Comparison of ENCODE assay signal across 8 cellular contexts in genomic region chr9:124291801-124292396, GRCh38. TPM values are rescaled to one million over a fixed set of nuclear protein-coding genes. Genes with fewer than 3 reads are reported as not detected.
DNase-seq lines count a peak whose midpoint lies in the region; ATAC-seq and TF ChIP-seq lines count a peak whose summit lies in the region.

No MANE protein-coding gene starts in this region.

- peak; percentile 35 for ATAC-seq in HG03280 (IDR thresholded peaks at IDR 0.05; ENCODE audit: unreplicated experiment)
- ATAC-seq in lower lobe of right lung: peak; percentile 17 to 27

- peak; percentile 83 for DNase-seq in activated CD8-positive, alpha-beta memory T cell treated with anti-CD3 and anti-CD28 coated beads for 24 hours
- DNase-seq in activated CD8-positive, alpha-beta memory T cell treated with anti-CD3 and anti-CD28 coated beads, Interleukin-2, amount 50 U/mL, for 4 hours: no peak
- DNase-seq in activated CD8-positive, alpha-beta memory T cell treated with anti-CD3 and anti-CD28 coated beads, Interleukin-2, amount 50 U/mL, for 24 hours (ENCODE audit: extremely low read depth): peak; percentile 33
- DNase-seq in lower lobe of right lung (peak; percentile 57), tibial nerve (ENCODE audit: low spot score in 2 of 2) (no peak), NCI-H226 (no peak), NCI-H446 treated with DMSO at 0.1 percent for 48 hours (lab: John Stamatoyannopoulos, UW) (no peak)

- TF ChIP-seq POLR2A in tibial nerve (IDR thresholded peaks at IDR 0.05): no peak

- TF ChIP-seq CTCF in lower lobe of right lung (IDR thresholded peaks at IDR 0.05): no peak
- TF ChIP-seq CTCF in tibial nerve (IDR thresholded peaks at IDR 0.05): peak in 1 of 5 experiments; percentile 16

- 40 to 42% methylated on average over 8 to 10 of the region's 11 CpGs for WGBS in tibial nerve, 2 donors

- H3K4me1 ChIP-seq in lower lobe of right lung (peaks cover 81% of the 10 kb centered on the region), tibial nerve (peaks cover 0 to 100% (median 78%) of the 10 kb centered on the region in 4 donors)

- H3K27me3 ChIP-seq in lower lobe of right lung (ENCODE audit: low read depth) (no peaks in the 10 kb centered on the region), tibial nerve (no peaks in the 10 kb centered on the region)

- peak in 1 of 2 donors; percentile 40 for TF ChIP-seq EP300 in tibial nerve (IDR thresholded peaks at IDR 0.05)

- H3K4me3 ChIP-seq in lower lobe of right lung (peak overlapping the region; percentile 28), tibial nerve (no peak overlapping the region)

- intact Hi-C loops in lower lobe of right lung (cut with DNase I): no loop called here

- H3K9me3 ChIP-seq in lower lobe of right lung (no peaks in the 10 kb centered on the region), tibial nerve (no peaks in the 10 kb centered on the region)

- H3K27ac ChIP-seq in lower lobe of right lung (peak overlapping the region; percentile 24), tibial nerve (peak overlapping the region; percentile 53 to 98 (median 81))

- H3K36me3 ChIP-seq in lower lobe of right lung: no peaks in the 10 kb centered on the region
- H3K36me3 ChIP-seq in tibial nerve: no peaks in the 10 kb centered on the region

RNA-seq across cellular contexts. Expression of gene NEK6, which starts 34.1 kb away (rescaled TPM):
- 125 TPM for total RNA-seq in lower lobe of right lung
- total RNA-seq in tibial nerve: 10 to 100 TPM; 25.3 to 53.1 (median 43.3) TPM

Comparison
In these comparisons a context has a peak if more than half of its experiments do, and no peak if none do; other contexts are left out.
1. DNase-seq: peak in activated CD8-positive, alpha-beta memory T cell treated with anti-CD3 and anti-CD28 coated beads for 24 hours (single experiment), activated CD8-positive, alpha-beta memory T cell treated with anti-CD3 and anti-CD28 coated beads, Interleukin-2, amount 50 U/mL, for 24 hours (single experiment) and lower lobe of right lung (single experiment); none in activated CD8-positive, alpha-beta memory T cell treated with anti-CD3 and anti-CD28 coated beads, Interleukin-2, amount 50 U/mL, for 4 hours (single experiment), tibial nerve (0 of 2), NCI-H226 (single experiment) and NCI-H446 treated with DMSO at 0.1 percent for 48 hours (single experiment).